In genomic region chr2:166193446-166193845, GRCh38 we compare ENCODE assay signal across 28 cellular contexts.
"Had no signal": no experiment of that assay in that cellular context is flagged by ENCODE, and none has a peak within 500 bp of the region (broad histone marks: within the 10 kb centered on the region; RNA-seq: fewer than 3 reads in every experiment).

No MANE protein-coding gene starts in this region.

- H2AFZ ChIP-seq: neural progenitor cell, parathyroid adenoma had no signal

- ATAC-seq: psoas muscle; right cardiac atrium; right lobe of liver; stimulated activated effector memory CD8-positive, alpha-beta T cell treated with anti-CD3 and anti-CD28 coated beads, Interleukin-12 subunit alpha, Interleukin-12 subunit beta, amount 100 ng/mL, for 72 hours; stimulated activated naive B cell treated with anti-CD40 and anti-IgM and Interleukin-4, amounts not matched to agents 10 μg/mL and 1 μg/mL and 100 μg/mL, for 72 hours had no signal

- H3K9me3 ChIP-seq: ovary, psoas muscle, right lobe of liver, sigmoid colon, stomach, thoracic aorta, thyroid gland, tibial nerve, upper lobe of left lung, vagina had no signal

- H3K79me2 ChIP-seq: parathyroid adenoma had no signal

- H3K9ac ChIP-seq: neural progenitor cell, parathyroid adenoma had no signal

- H3K36me3 Mint-ChIP-seq: neural progenitor cell; stimulated activated effector memory CD8-positive, alpha-beta T cell treated with anti-CD3 and anti-CD28 coated beads, Interleukin-12 subunit alpha, Interleukin-12 subunit beta, amount 100 ng/mL, for 72 hours; stimulated activated naive B cell treated with anti-CD40 and anti-IgM and Interleukin-4, amounts not matched to agents 10 μg/mL and 1 μg/mL and 100 μg/mL, for 72 hours had no signal

- DNase-seq: occipital lobe; ovary; posterior cingulate gyrus; psoas muscle; right cardiac atrium; right lobe of liver; sigmoid colon; small intestine; stimulated activated CD4-positive, alpha-beta T cell treated with anti-CD3 and anti-CD28 coated beads, Interleukin-15, amount 100 ng/mL, for 24 hours; stimulated activated CD4-positive, alpha-beta T cell treated with anti-CD3 and anti-CD28 coated beads, Interleukin-2, amount 100 ng/mL, for 24 hours; stimulated activated CD4-positive, alpha-beta T cell treated with anti-CD3 and anti-CD28 coated beads, Interleukin-2, amount 100 ng/mL, for 48 hours; stimulated activated CD4-positive, alpha-beta T cell treated with anti-CD3 and anti-CD28 coated beads, Interleukin-4, amount 100 ng/mL, for 24 hours; stimulated activated naive B cell treated with anti-CD40 and anti-IgM and Interleukin-4, amounts not matched to agents 10 μg/mL and 1 μg/mL and 100 μg/mL, for 72 hours; stimulated activated naive CD4-positive, alpha-beta T cell treated with Interleukin-2 at 50 U/mL for 16 hours; stomach; thyroid gland; trophoblast cell; upper lobe of left lung had no signal

- H3K4me3 ChIP-seq: neural progenitor cell, ovary, psoas muscle, right lobe of liver, sigmoid colon, stomach, thoracic aorta, thyroid gland, tibial nerve, upper lobe of left lung, vagina had no signal

- H3K27me3 ChIP-seq: neural progenitor cell, ovary, right lobe of liver, sigmoid colon, stomach, thyroid gland, tibial nerve, upper lobe of left lung, vagina had no signal

- H3K27me3 Mint-ChIP-seq: progenitor cell of endocrine pancreas; stimulated activated naive CD8-positive, alpha-beta T cell treated with anti-CD3 and anti-CD28 coated beads, Interleukin-15, Interleukin-2, amounts not matched to agents 100 ng/mL and 50 ng/mL, for 24 hours had no signal

- FAIRE-seq: small intestine, urothelium cell line had no signal

- H3K4me1 Mint-ChIP-seq: nephron; neural progenitor cell; stimulated activated effector memory CD8-positive, alpha-beta T cell treated with anti-CD3 and anti-CD28 coated beads, Interleukin-12 subunit alpha, Interleukin-12 subunit beta, amount 100 ng/mL, for 72 hours; stimulated activated naive B cell treated with anti-CD40 and anti-IgM and Interleukin-4, amounts not matched to agents 10 μg/mL and 1 μg/mL and 100 μg/mL, for 72 hours had no signal

- H3K27ac ChIP-seq: neural progenitor cell, ovary, parathyroid adenoma, psoas muscle, right lobe of liver, sigmoid colon, stomach, thoracic aorta, thyroid gland, tibial nerve, upper lobe of left lung, vagina had no signal

- H3K4me3 Mint-ChIP-seq: nephron; neural progenitor cell; stimulated activated effector memory CD8-positive, alpha-beta T cell treated with anti-CD3 and anti-CD28 coated beads, Interleukin-12 subunit alpha, Interleukin-12 subunit beta, amount 100 ng/mL, for 72 hours; stimulated activated naive B cell treated with anti-CD40 and anti-IgM and Interleukin-4, amounts not matched to agents 10 μg/mL and 1 μg/mL and 100 μg/mL, for 72 hours; stimulated activated naive CD8-positive, alpha-beta T cell treated with anti-CD3 and anti-CD28 coated beads, Interleukin-15, Interleukin-2, amounts not matched to agents 100 ng/mL and 50 ng/mL, for 24 hours had no signal

- H3K4me1 ChIP-seq: neural progenitor cell, parathyroid adenoma, psoas muscle, right lobe of liver, sigmoid colon, stomach, thyroid gland, tibial nerve, upper lobe of left lung, vagina had no signal

- H3K9me3 Mint-ChIP-seq: nephron; neural progenitor cell; stimulated activated naive B cell treated with anti-CD40 and anti-IgM and Interleukin-4, amounts not matched to agents 10 μg/mL and 1 μg/mL and 100 μg/mL, for 72 hours; stimulated activated naive CD8-positive, alpha-beta T cell treated with anti-CD3 and anti-CD28 coated beads, Interleukin-15, Interleukin-2, amounts not matched to agents 100 ng/mL and 50 ng/mL, for 24 hours had no signal

- H3K4me2 ChIP-seq: neural progenitor cell had no signal

- H3K36me3 ChIP-seq: neural progenitor cell, ovary, right lobe of liver, sigmoid colon, stomach, thoracic aorta, thyroid gland, tibial nerve, upper lobe of left lung, vagina had no signal

- H3K27ac Mint-ChIP-seq: nephron; neural progenitor cell; progenitor cell of endocrine pancreas; stimulated activated effector memory CD8-positive, alpha-beta T cell treated with anti-CD3 and anti-CD28 coated beads, Interleukin-12 subunit alpha, Interleukin-12 subunit beta, amount 100 ng/mL, for 72 hours; stimulated activated naive B cell treated with anti-CD40 and anti-IgM and Interleukin-4, amounts not matched to agents 10 μg/mL and 1 μg/mL and 100 μg/mL, for 72 hours; stimulated activated naive CD8-positive, alpha-beta T cell treated with anti-CD3 and anti-CD28 coated beads, Interleukin-15, Interleukin-2, amounts not matched to agents 100 ng/mL and 50 ng/mL, for 24 hours had no signal
